In the genomic region with DNA sequence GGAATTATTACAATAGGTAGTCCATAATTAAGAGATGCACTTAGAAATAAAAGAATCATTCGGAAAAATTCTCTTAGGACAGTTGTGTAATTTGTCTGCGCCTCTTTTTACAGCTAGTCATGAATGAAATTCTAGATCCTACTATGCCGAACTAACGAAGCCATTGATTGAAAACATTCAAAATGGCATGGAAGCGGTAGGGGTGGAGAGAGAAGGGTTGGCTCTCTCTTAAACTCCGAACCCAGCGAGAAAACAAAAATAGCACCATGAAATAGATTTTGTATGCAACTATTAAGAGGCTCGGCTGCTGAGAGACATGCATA, we compare ENCODE assay signal across 8 cellular contexts. TPM values are rescaled to one million over a fixed set of nuclear protein-coding genes. Genes with fewer than 3 reads are reported as not detected.
DNase-seq lines count a peak whose midpoint lies in the region; ATAC-seq and TF ChIP-seq lines count a peak whose summit lies in the region.

No MANE protein-coding gene starts in this region.

- no peaks in the 10 kb centered on the region for H3K36me3 Mint-ChIP-seq in CD4-positive, CD25-positive, alpha-beta regulatory T cell

- intact Hi-C loops in breast epithelium (cut with DNase I; ENCODE audit: low total_unique reads) = no loop called here

- peaks cover 0 to 2% (median 0%) of the 10 kb centered on the region in 7 donors for H3K9me3 Mint-ChIP-seq in CD4-positive, CD25-positive, alpha-beta regulatory T cell

- H3K4me3 Mint-ChIP-seq in CD4-positive, CD25-positive, alpha-beta regulatory T cell = peak overlapping the region; percentile 95 to 98 (median 97)

- TF ChIP-seq POLR2A in breast epithelium (IDR thresholded peaks at IDR 0.05) = no peak

- ATAC-seq in CD4-positive, CD25-positive, alpha-beta regulatory T cell (ENCODE audit: low read depth in 2 of 2) = no peak
- ATAC-seq in GM19463 (IDR thresholded peaks at IDR 0.05; ENCODE audit: unreplicated experiment) (no peak), GM21390 (IDR thresholded peaks at IDR 0.05; ENCODE audit: unreplicated experiment) (no peak)

- no peak for DNase-seq in CD4-positive, CD25-positive, alpha-beta regulatory T cell
- no peak for DNase-seq in Jurkat, Clone E6-1 (ENCODE audit: low read depth, low spot score)
- DNase-seq in breast epithelium (ENCODE audit: low spot score in 2 of 2) = no peak
- no peak for DNase-seq in NCI-H226
- no peak for DNase-seq in germinal center (ENCODE audit: low spot score)

- no peak for TF ChIP-seq CTCF in breast epithelium (IDR thresholded peaks at IDR 0.05)

- no peak overlapping the region for H3K27ac ChIP-seq in CD4-positive, CD25-positive, alpha-beta regulatory T cell (ENCODE audit: insufficient read depth, low read length, poor library complexity, severe bottlenecking)
- H3K27ac ChIP-seq in breast epithelium (peak overlapping the region in 1 of 2 donors; percentile 89), mesodermal cell (ENCODE audit: low read depth, low read length, severe bottlenecking) (peak overlapping the region; percentile 91)

- peaks cover 38% of the 10 kb centered on the region for H3K4me1 ChIP-seq in CD4-positive, CD25-positive, alpha-beta regulatory T cell (ENCODE audit: control insufficient read depth, insufficient read depth, low read length, poor library complexity, severe bottlenecking)
- H3K4me1 ChIP-seq in breast epithelium (no peaks in the 10 kb centered on the region), mesodermal cell (ENCODE audit: control insufficient read depth, insufficient read depth, low read length, poor library complexity, severe bottlenecking) (peaks cover 6% of the 10 kb centered on the region)

- H3K27me3 Mint-ChIP-seq in CD4-positive, CD25-positive, alpha-beta regulatory T cell = peaks cover 8% of the 10 kb centered on the region

- H3K4me1 Mint-ChIP-seq in CD4-positive, CD25-positive, alpha-beta regulatory T cell = peaks cover 36 to 46% (median 42%) of the 10 kb centered on the region in 4 donors

- H3K27me3 ChIP-seq in CD4-positive, CD25-positive, alpha-beta regulatory T cell (ENCODE audit: control insufficient read depth, insufficient read depth, low read length) = no peaks in the 10 kb centered on the region
- H3K27me3 ChIP-seq in breast epithelium = no peaks in the 10 kb centered on the region

- peak overlapping the region; percentile 96 for H3K4me3 ChIP-seq in CD4-positive, CD25-positive, alpha-beta regulatory T cell (ENCODE audit: low read depth, low read length)
- H3K4me3 ChIP-seq in Jurkat, Clone E6-1 (ENCODE audit: low read length) = peak overlapping the region; percentile 89
- H3K4me3 ChIP-seq in breast epithelium = peak overlapping the region; percentile 76 to 81 (median 80)
- H3K4me3 ChIP-seq in mesodermal cell (ENCODE audit: extremely low read depth, insufficient read depth, low read length, poor library complexity, severe bottlenecking) = peak overlapping the region; percentile 97

- 6% methylated on average over 3 of the region's 8 CpGs; no CpG with 5 or more reads in 1 of the 2 experiments for WGBS in mesodermal cell (ENCODE audit: insufficient coverage in 2 of 2), 2 experiments

- H3K27ac Mint-ChIP-seq in CD4-positive, CD25-positive, alpha-beta regulatory T cell = peak overlapping the region; percentile 93 to 95 (median 94)

- no peaks in the 10 kb centered on the region for H3K36me3 ChIP-seq in CD4-positive, CD25-positive, alpha-beta regulatory T cell (ENCODE audit: control insufficient read depth, insufficient read depth, low read length)
- no peaks in the 10 kb centered on the region for H3K36me3 ChIP-seq in breast epithelium
- H3K36me3 ChIP-seq in mesodermal cell (ENCODE audit: control insufficient read depth, insufficient read depth, low read length) = no peaks in the 10 kb centered on the region

- H3K9me3 ChIP-seq in CD4-positive, CD25-positive, alpha-beta regulatory T cell (ENCODE audit: control insufficient read depth in 2 of 2, low read length in 2 of 2) = no peaks in the 10 kb centered on the region
- H3K9me3 ChIP-seq in breast epithelium (no peaks in the 10 kb centered on the region), mesodermal cell (ENCODE audit: control insufficient read depth, low read length) (no peaks in the 10 kb centered on the region)

RNA-seq across cellular contexts. Expression of a gene that starts 1.1 kb away (rescaled TPM):
- 19.2 TPM for total RNA-seq in CD4-positive, CD25-positive, alpha-beta regulatory T cell
- polyA plus RNA-seq in CD4-positive, CD25-positive, alpha-beta regulatory T cell = 1 to 10 TPM; 1.1 to 3.2 (median 1.8) TPM
- 4.6 TPM for polyA plus RNA-seq in Jurkat, Clone E6-1 (2012; ENCODE audit: insufficient read depth, insufficient read length)
- total RNA-seq in breast epithelium = 10 to 100 TPM in 2 of 3 donors, 1 to 10 TPM in 1; 7.2 to 27.1 (median 16.1) TPM
- polyA plus RNA-seq in mesodermal cell (2013, experiment 1 of 2) = 22.8 TPM
- polyA plus RNA-seq in mesodermal cell (2013, experiment 2 of 2) = 19.8 TPM
